ENCODE assay signal across 8 cellular contexts in genomic region chr10:95133016-95133752, GRCh38.
A peak's percentile ranks its signal among the peaks of the same experiment; 100 is the strongest.
DNase-seq lines count a peak whose midpoint lies in the region; TF ChIP-seq lines count a peak whose summit lies in the region.

No MANE protein-coding gene starts in this region.

- TF ChIP-seq CTCF in GM20000 (IDR thresholded peaks at IDR 0.05; ENCODE audit: extremely low read depth, missing control alignments) = peak; percentile 74
- TF ChIP-seq CTCF in fibroblast of lung (conservative IDR thresholded peaks at IDR 0.05 in 1 of 2, IDR thresholded peaks at IDR 0.05 in 1 of 2; ENCODE audit: low read depth in 1 of 2, low read length in 2 of 2) = peak; percentile 71 to 76
- peak; percentile 56 to 66 for TF ChIP-seq CTCF in tibial artery (IDR thresholded peaks at IDR 0.05)

- no peaks in the 10 kb centered on the region for H3K27me3 ChIP-seq in NT2/D1 (ENCODE audit: insufficient read depth, insufficient read length)
- H3K27me3 ChIP-seq in fibroblast of lung (ENCODE audit: control insufficient read depth, insufficient read depth, low read length) = no peaks in the 10 kb centered on the region
- no peaks in the 10 kb centered on the region for H3K27me3 ChIP-seq in tibial artery

- no peak overlapping the region for H2AFZ ChIP-seq in fibroblast of lung (ENCODE audit: low read length)

- H3K9me3 ChIP-seq in NT2/D1 (ENCODE audit: insufficient read depth, low read length) (peaks cover 5% of the 10 kb centered on the region; the same call in 1 of the 2 replicates), fibroblast of lung (ENCODE audit: control insufficient read depth, insufficient read depth, low read depth, low read length) (no peaks in the 10 kb centered on the region), tibial artery (peaks cover 0 to 8% (median 0%) of the 10 kb centered on the region in 3 donors)

- H3K4me2 ChIP-seq in fibroblast of lung (ENCODE audit: extremely low read depth, insufficient read depth, low read length) = no peak overlapping the region

- no peaks in the 10 kb centered on the region for H3K79me2 ChIP-seq in fibroblast of lung (ENCODE audit: control insufficient read depth, insufficient read depth, low read length)

- H4K20me1 ChIP-seq in fibroblast of lung (ENCODE audit: control insufficient read depth, extremely low read depth, insufficient read depth, low read length) = no peaks in the 10 kb centered on the region

- intact Hi-C loops in tibial artery (cut with DNase I; ENCODE audit: low total_unique reads) = no loop called here

- H3K27ac ChIP-seq in fibroblast of lung (ENCODE audit: insufficient read depth, low read length) = no peak overlapping the region
- no peak overlapping the region for H3K27ac ChIP-seq in tibial artery

- H3K4me1 ChIP-seq in NT2/D1 (ENCODE audit: insufficient read depth, insufficient read length) = no peaks in the 10 kb centered on the region
- no peaks in the 10 kb centered on the region for H3K4me1 ChIP-seq in fibroblast of lung (ENCODE audit: control insufficient read depth, extremely low read depth, insufficient read depth, low read length)
- no peaks in the 10 kb centered on the region for H3K4me1 ChIP-seq in tibial artery

- H3K9ac ChIP-seq in NT2/D1 (ENCODE audit: insufficient read length, low read depth) = no peak overlapping the region
- H3K9ac ChIP-seq in fibroblast of lung (ENCODE audit: insufficient read depth, low read length) = no peak overlapping the region

- DNase-seq in DMS 273 (lab: John Stamatoyannopoulos, UW; ENCODE audit: unreplicated experiment) = peak; percentile 88
- DNase-seq in GM20000 (ENCODE audit: low spot score) = peak; percentile 63
- peak; percentile 86 for DNase-seq in HK-2 (ENCODE audit: unreplicated experiment)
- DNase-seq in NT2/D1 (ENCODE audit: low read depth, low spot score) = peak; percentile 85
- DNase-seq in activated CD8-positive, alpha-beta memory T cell treated with anti-CD3 and anti-CD28 coated beads, Interleukin-2, amount 50 U/mL, for 4 hours = peak; percentile 58
- peak; percentile 56 to 79 for DNase-seq in fibroblast of lung (ENCODE audit: low read depth in 2 of 2)
- peak; percentile 28 for DNase-seq in non-pigmented ciliary epithelial cell (ENCODE audit: low read depth)
- peak; percentile 61 to 73 for DNase-seq in tibial artery

- H3K4me3 ChIP-seq in NT2/D1 (ENCODE audit: insufficient read length, low read depth) = no peak overlapping the region
- H3K4me3 ChIP-seq in fibroblast of lung (replicated peaks in 1 of 4; ENCODE audit: control extremely low read depth in 1 of 4, insufficient read depth in 1 of 4, low read depth in 3 of 4, low read length in 4 of 4) = no peak overlapping the region
- H3K4me3 ChIP-seq in tibial artery = no peak overlapping the region

- H3K36me3 ChIP-seq in NT2/D1 (ENCODE audit: insufficient read depth, insufficient read length, low read length) (no peaks in the 10 kb centered on the region), fibroblast of lung (ENCODE audit: control insufficient read depth, insufficient read depth, low read length) (no peaks in the 10 kb centered on the region), tibial artery (no peaks in the 10 kb centered on the region)

Comparison
In these comparisons a context has a peak if more than half of its experiments do, and no peak if none do; other contexts are left out.
1. DNase-seq: peak in every context shown above with its lines; median percentile 88 in DMS 273; 86 in HK-2; 85 in NT2/D1; 68 in fibroblast of lung; 67 in tibial artery; 63 in GM20000; 58 in activated CD8-positive, alpha-beta memory T cell treated with anti-CD3 and anti-CD28 coated beads, Interleukin-2, amount 50 U/mL, for 4 hours; 28 in non-pigmented ciliary epithelial cell.